ENCODE assay signal across 10 cellular contexts in the genomic region with DNA sequence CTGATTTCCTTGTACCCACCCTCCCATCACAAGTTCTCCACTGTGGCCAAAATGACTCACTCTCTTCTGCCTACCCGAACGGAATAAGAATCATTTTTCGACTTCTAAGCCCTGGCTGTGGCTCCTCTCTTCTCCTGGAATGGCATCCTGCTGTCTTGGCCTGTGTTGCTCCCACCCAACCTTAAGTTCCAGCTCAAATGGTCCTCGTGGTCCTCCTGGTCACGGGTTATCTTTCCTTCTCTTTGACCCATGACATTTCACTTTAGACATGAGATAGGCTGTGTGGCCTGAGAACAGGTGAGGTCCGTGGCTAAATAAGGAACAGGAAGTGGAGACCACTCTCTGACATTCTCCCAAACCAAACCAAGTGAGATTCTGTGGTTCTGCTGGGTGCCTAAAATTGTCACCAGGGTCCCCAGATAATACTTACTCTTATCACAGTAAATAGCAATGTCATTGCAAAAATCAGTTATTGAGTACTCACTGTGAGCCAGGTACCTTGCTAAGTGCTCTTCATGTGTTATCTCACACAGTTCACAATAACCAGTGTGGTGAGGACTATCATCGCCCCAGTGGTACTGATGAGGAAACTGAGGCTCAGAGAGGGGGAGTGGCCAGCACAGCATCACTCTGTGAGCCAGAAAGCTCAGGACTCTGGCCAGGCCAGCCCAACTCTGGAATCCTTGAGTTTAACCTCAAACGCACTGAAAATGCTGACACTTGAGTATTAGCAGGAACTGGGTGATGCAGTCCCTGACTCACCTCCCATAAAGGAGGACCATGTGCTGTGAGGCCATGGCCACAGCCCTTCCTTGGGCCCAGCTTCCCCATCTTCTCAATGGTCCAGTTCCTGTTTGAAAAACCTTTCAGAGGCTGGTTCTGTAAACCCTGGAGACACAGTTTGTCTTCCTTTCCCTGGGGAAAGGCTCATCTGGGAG.
DNase-seq lines count a peak whose midpoint lies in the region; ATAC-seq and TF ChIP-seq lines count a peak whose summit lies in the region.
"Had no signal": no experiment of that assay in that cellular context is flagged by ENCODE, and none has a peak within 500 bp of the region (broad histone marks: within the 10 kb centered on the region; RNA-seq: fewer than 3 reads in every experiment).

No MANE protein-coding gene starts in this region.

- DNase-seq in AG08395 (ENCODE audit: low spot score) (peak; percentile 90), MV-4-11 (lab: John Stamatoyannopoulos, UW) (peak; percentile 77), dorsolateral prefrontal cortex (no peak), right lobe of liver (peak in 2 of 3 donors; percentile 46 to 47), NCI-H524 (lab: John Stamatoyannopoulos, UW) (no peak), SJCRH30 (no peak)
- DNase-seq in activated CD4-positive, alpha-beta T cell treated with anti-CD3 and anti-CD28 coated beads for 4 hours, result no peak
- DNase-seq: left cardiac atrium, NCI-H748 treated with DMSO at 0.1 percent for 48 hours had no signal

- H3K36me3 ChIP-seq in right lobe of liver (no peaks in the 10 kb centered on the region), SJCRH30 (no peaks in the 10 kb centered on the region)

- WGBS in right lobe of liver (ENCODE audit: insufficient coverage, low coverage, low lambda C conversion rate, missing lambda C conversion rate), result 49% methylated on average over 5 of the region's 8 CpGs

- H3K27ac ChIP-seq in dorsolateral prefrontal cortex (peak overlapping the region in 57 of 59 donors; percentile 31 to 99 (median 98)), right lobe of liver (peak overlapping the region in 2 of 3 donors; percentile 4 to 51), SJCRH30 (no peak overlapping the region)

- peak; percentile 39 to 51 (median 50) for ATAC-seq in right lobe of liver
- ATAC-seq in HG03571 (IDR thresholded peaks at IDR 0.05; ENCODE audit: unreplicated experiment), result no peak

- H3K27me3 ChIP-seq in dorsolateral prefrontal cortex, result no peaks in the 10 kb centered on the region
- no peaks in the 10 kb centered on the region for H3K27me3 ChIP-seq in right lobe of liver
- H3K27me3 ChIP-seq in SJCRH30, result no peaks in the 10 kb centered on the region

- TF ChIP-seq CTCF in dorsolateral prefrontal cortex (IDR thresholded peaks at IDR 0.05 in 54 of 56, conservative IDR thresholded peaks at IDR 0.05 in 2 of 56; ENCODE audit: low read depth in 1 of 56, partially characterized antibody in 56 of 56) (no peak), right lobe of liver (IDR thresholded peaks at IDR 0.05) (no peak)

- H3K4me1 ChIP-seq in right lobe of liver (peaks cover 0 to 5% (median 0%) of the 10 kb centered on the region in 4 donors), SJCRH30 (no peaks in the 10 kb centered on the region)

- H3K4me3 ChIP-seq in dorsolateral prefrontal cortex (no peak overlapping the region), right lobe of liver (no peak overlapping the region), SJCRH30 (no peak overlapping the region)

- TF ChIP-seq POLR2A in right lobe of liver (IDR thresholded peaks at IDR 0.05), result no peak

- H3K9me3 ChIP-seq in right lobe of liver, result no peaks in the 10 kb centered on the region
- peaks cover 5% of the 10 kb centered on the region; the same call in 1 of the 2 replicates for H3K9me3 ChIP-seq in SJCRH30 (replicated peaks)

- intact Hi-C loops in dorsolateral prefrontal cortex (cut with DNase I), result no loop called here
- intact Hi-C loops in right lobe of liver (cut with DNase I), result no loop called here

Comparison
In these comparisons a context has a peak if more than half of its experiments do, and no peak if none do; other contexts are left out.
1. DNase-seq: peak in AG08395 (single experiment), MV-4-11 (single experiment) and right lobe of liver (2 of 3); none in dorsolateral prefrontal cortex (0 of 10), activated CD4-positive, alpha-beta T cell treated with anti-CD3 and anti-CD28 coated beads for 4 hours (0 of 2), NCI-H524 (0 of 2) and SJCRH30 (0 of 2).